Comparison of ENCODE assay signal across 22 cellular contexts in genomic region chr1:143660354-143660941, GRCh38.
"Had no signal": no experiment of that assay in that cellular context is flagged by ENCODE, and none has a peak within 500 bp of the region (broad histone marks: within the 10 kb centered on the region; RNA-seq: fewer than 3 reads in every experiment).

No MANE protein-coding gene starts in this region.

- H3K4me3 ChIP-seq: colonic mucosa, prostate gland, right lobe of liver, stomach, transverse colon had no signal

- H3K27ac Mint-ChIP-seq: endodermal cell; naive thymus-derived CD4-positive, alpha-beta T cell; nephron progenitor cell had no signal

- H3K4me1 ChIP-seq: colonic mucosa, parathyroid adenoma, prostate gland, right lobe of liver, transverse colon had no signal

- H3K9ac ChIP-seq: parathyroid adenoma had no signal

- H3K4me1 Mint-ChIP-seq: endodermal cell, nephron progenitor cell had no signal

- H3K4me3 Mint-ChIP-seq: endodermal cell, nephron progenitor cell had no signal

- H2AFZ ChIP-seq: parathyroid adenoma had no signal

- H3K27me3 ChIP-seq: colonic mucosa, right lobe of liver had no signal

- H3K27ac ChIP-seq: colonic mucosa, heart left ventricle, parathyroid adenoma, prostate gland, right lobe of liver, stomach, thoracic aorta, transverse colon had no signal

- ATAC-seq: left lobe of liver; naive thymus-derived CD4-positive, alpha-beta T cell; right lobe of liver had no signal

- H3K36me3 ChIP-seq: colonic mucosa, heart left ventricle, prostate gland, right lobe of liver, stomach, thoracic aorta, transverse colon had no signal

- DNase-seq: colonic mucosa; effector CD4-positive, alpha-beta T cell; endodermal cell; erythroblast; foreskin melanocyte; heart left ventricle; hippocampal formation; kidney glomerular epithelial cell; mammary epithelial cell; naive thymus-derived CD4-positive, alpha-beta T cell; nephron progenitor cell; right lobe of liver; stimulated activated CD4-positive, alpha-beta T cell treated with anti-CD3 and anti-CD28 coated beads, Interleukin-2, amount 100 ng/mL, for 24 hours; stimulated activated CD4-positive, alpha-beta T cell treated with anti-CD3 and anti-CD28 coated beads, Interleukin-4, amount 100 ng/mL, for 4 hours; stimulated activated naive CD4-positive, alpha-beta T cell; stomach; substantia nigra; transverse colon had no signal

- H3K9me3 ChIP-seq: colonic mucosa, prostate gland, right lobe of liver, thoracic aorta, transverse colon had no signal

- H3K79me2 ChIP-seq: parathyroid adenoma had no signal
